Comparison of ENCODE assay signal across 26 cellular contexts in genomic region chr11:83222499-83222898, GRCh38.
"Had no signal": no experiment of that assay in that cellular context is flagged by ENCODE, and none has a peak within 500 bp of the region (broad histone marks: within the 10 kb centered on the region; RNA-seq: fewer than 3 reads in every experiment).

No MANE protein-coding gene starts in this region.

- H3K9me3 Mint-ChIP-seq: activated naive CD4-positive, alpha-beta T cell treated with anti-CD3 and anti-CD28 coated beads, Interleukin-2, amount 50 U/mL, for 72 hours; activated T-helper 2 cell treated with anti-CD3 and anti-CD28 coated beads, Interferon-gamma antibody, Interleukin-2, Interleukin-4, amounts not matched to agents 10 μg/mL and 5 μg/mL and 100 μg/mL, durations not matched to agents 14 hours and 24 hours and 36 hours; effector memory CD8-positive, alpha-beta T cell; mesothelial cell of epicardium; naive thymus-derived CD4-positive, alpha-beta T cell; neural crest cell; stimulated activated naive B cell treated with anti-CD40 and anti-IgM and Interleukin-4, amounts not matched to agents 10 μg/mL and 1 μg/mL and 100 μg/mL, for 72 hours had no signal

- H3K9me3 ChIP-seq: esophagus muscularis mucosa, psoas muscle, right atrium auricular region, suprapubic skin, tibial nerve had no signal

- H3K27ac ChIP-seq: cardiac muscle cell, esophagus muscularis mucosa, parathyroid adenoma, psoas muscle, right atrium auricular region, suprapubic skin, tibial nerve had no signal

- H3K4me1 Mint-ChIP-seq: activated CD4-positive, alpha-beta T cell treated with anti-CD3 and anti-CD28 coated beads for 36 hours; activated CD8-positive, alpha-beta memory T cell treated with anti-CD3 and anti-CD28 coated beads, Interleukin-2, amount 10 ng/mL, durations not matched to agents 7 days and 5 days; mesothelial cell of epicardium; naive thymus-derived CD4-positive, alpha-beta T cell; neural crest cell had no signal

- H3K27me3 ChIP-seq: cardiac muscle cell, esophagus muscularis mucosa, right atrium auricular region, suprapubic skin, tibial nerve had no signal

- H3K4me3 Mint-ChIP-seq: activated CD4-positive, alpha-beta T cell treated with anti-CD3 and anti-CD28 coated beads for 36 hours; activated CD8-positive, alpha-beta memory T cell treated with anti-CD3 and anti-CD28 coated beads, Interleukin-2, amount 10 ng/mL, durations not matched to agents 7 days and 5 days; activated CD8-positive, alpha-beta T cell treated with anti-CD3 and anti-CD28 coated beads, Interleukin-2, amount 10 ng/mL, durations not matched to agents 7 days and 5 days; effector memory CD8-positive, alpha-beta T cell; mesothelial cell of epicardium; naive thymus-derived CD4-positive, alpha-beta T cell; neural crest cell; stimulated activated naive B cell treated with anti-CD40 and anti-IgM and Interleukin-4, amounts not matched to agents 10 μg/mL and 1 μg/mL and 100 μg/mL, for 72 hours had no signal

- H3K79me2 ChIP-seq: parathyroid adenoma had no signal

- H3K36me3 Mint-ChIP-seq: activated CD8-positive, alpha-beta memory T cell treated with anti-CD3 and anti-CD28 coated beads, Interleukin-2, amount 10 ng/mL, durations not matched to agents 7 days and 5 days; activated naive CD4-positive, alpha-beta T cell treated with anti-CD3 and anti-CD28 coated beads, Interleukin-2, amount 50 U/mL, for 72 hours; mesothelial cell of epicardium; naive thymus-derived CD4-positive, alpha-beta T cell; stimulated activated naive B cell treated with anti-CD40 and anti-IgM and Interleukin-4, amounts not matched to agents 10 μg/mL and 1 μg/mL and 100 μg/mL, for 72 hours had no signal

- H3K9ac ChIP-seq: parathyroid adenoma had no signal

- H3K4me1 ChIP-seq: esophagus muscularis mucosa, parathyroid adenoma, psoas muscle, right atrium auricular region, suprapubic skin, tibial nerve had no signal

- H3K36me3 ChIP-seq: cardiac muscle cell, esophagus muscularis mucosa, right atrium auricular region, suprapubic skin had no signal

- H3K27me3 Mint-ChIP-seq: activated CD4-positive, alpha-beta T cell treated with anti-CD3 and anti-CD28 coated beads for 36 hours; activated CD8-positive, alpha-beta memory T cell treated with anti-CD3 and anti-CD28 coated beads, Interleukin-2, amount 10 ng/mL, durations not matched to agents 7 days and 5 days; effector memory CD8-positive, alpha-beta T cell; stimulated activated naive B cell treated with anti-CD40 and anti-IgM and Interleukin-4, amounts not matched to agents 10 μg/mL and 1 μg/mL and 100 μg/mL, for 72 hours had no signal

- H2AFZ ChIP-seq: parathyroid adenoma had no signal

- DNase-seq: activated CD4-positive, alpha-beta T cell treated with anti-CD3 and anti-CD28 coated beads for 36 hours; activated CD4-positive, CD25-positive, alpha-beta regulatory T cell; activated CD8-positive, alpha-beta memory T cell treated with anti-CD3 and anti-CD28 coated beads, Interleukin-2, amount 10 ng/mL, durations not matched to agents 7 days and 5 days; activated CD8-positive, alpha-beta T cell treated with anti-CD3 and anti-CD28 coated beads, Interleukin-2, amount 10 ng/mL, durations not matched to agents 7 days and 5 days; activated naive CD4-positive, alpha-beta T cell; activated T-cell treated with anti-CD3 and anti-CD28 coated beads, Interleukin-2, amount 50 U/mL, for 48 hours; cortex of kidney; effector memory CD8-positive, alpha-beta T cell; glutamatergic neuron; islet precursor cell; left colon; naive thymus-derived CD4-positive, alpha-beta T cell; psoas muscle; stimulated activated CD4-positive, alpha-beta T cell treated with anti-CD3 and anti-CD28 coated beads, Interleukin-15, amount 100 ng/mL, for 24 hours; stimulated activated CD4-positive, alpha-beta T cell treated with anti-CD3 and anti-CD28 coated beads, Interleukin-2, amount 100 ng/mL, for 24 hours; stimulated activated naive B cell treated with anti-CD40 and anti-IgM and Interleukin-4, amounts not matched to agents 10 μg/mL and 1 μg/mL and 100 μg/mL, for 72 hours had no signal

- H3K27ac Mint-ChIP-seq: activated CD4-positive, alpha-beta T cell treated with anti-CD3 and anti-CD28 coated beads for 36 hours; activated CD8-positive, alpha-beta memory T cell treated with anti-CD3 and anti-CD28 coated beads, Interleukin-2, amount 10 ng/mL, durations not matched to agents 7 days and 5 days; activated CD8-positive, alpha-beta T cell treated with anti-CD3 and anti-CD28 coated beads, Interleukin-2, amount 10 ng/mL, durations not matched to agents 7 days and 5 days; activated naive CD4-positive, alpha-beta T cell treated with anti-CD3 and anti-CD28 coated beads, Interleukin-2, amount 50 U/mL, for 72 hours; activated T-helper 2 cell treated with anti-CD3 and anti-CD28 coated beads, Interferon-gamma antibody, Interleukin-2, Interleukin-4, amounts not matched to agents 10 μg/mL and 5 μg/mL and 100 μg/mL, durations not matched to agents 14 hours and 24 hours and 36 hours; effector memory CD8-positive, alpha-beta T cell; mesothelial cell of epicardium; stimulated activated naive B cell treated with anti-CD40 and anti-IgM and Interleukin-4, amounts not matched to agents 10 μg/mL and 1 μg/mL and 100 μg/mL, for 72 hours had no signal

- H3K4me3 ChIP-seq: cardiac muscle cell, esophagus muscularis mucosa, psoas muscle, right atrium auricular region, suprapubic skin, tibial nerve had no signal

- ATAC-seq: activated CD4-positive, alpha-beta T cell treated with anti-CD3 and anti-CD28 coated beads for 36 hours; activated CD8-positive, alpha-beta memory T cell treated with anti-CD3 and anti-CD28 coated beads, Interleukin-2, amount 10 ng/mL, durations not matched to agents 7 days and 5 days; activated CD8-positive, alpha-beta T cell treated with anti-CD3 and anti-CD28 coated beads, Interleukin-2, amount 10 ng/mL, durations not matched to agents 7 days and 5 days; activated naive CD4-positive, alpha-beta T cell treated with anti-CD3 and anti-CD28 coated beads, Interleukin-2, amount 50 U/mL, for 72 hours; effector memory CD8-positive, alpha-beta T cell; left colon; naive thymus-derived CD4-positive, alpha-beta T cell; psoas muscle; stimulated activated naive B cell treated with anti-CD40 and anti-IgM and Interleukin-4, amounts not matched to agents 10 μg/mL and 1 μg/mL and 100 μg/mL, for 72 hours had no signal
